In the genomic region with DNA sequence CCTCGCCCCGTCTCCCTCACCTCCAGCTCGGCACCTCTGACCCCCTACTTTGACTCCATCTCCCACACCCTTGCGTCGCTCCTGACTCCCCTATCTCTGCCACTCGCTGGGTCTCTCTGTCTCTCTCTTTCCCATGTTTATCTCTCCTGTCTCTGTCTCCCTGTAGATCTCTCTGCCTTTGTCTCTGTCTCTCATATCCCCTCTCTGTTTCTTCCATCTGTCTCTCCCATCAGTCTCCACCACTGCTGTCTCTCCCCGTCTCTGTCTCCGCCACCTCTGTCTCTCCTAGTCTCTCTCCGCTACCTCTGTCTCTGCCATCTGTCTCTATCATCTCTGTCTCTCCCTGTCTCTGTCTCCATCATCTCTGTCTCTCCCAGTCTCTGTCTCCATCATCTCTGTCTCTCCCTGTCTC, we compare ENCODE assay signal across 8 cellular contexts. TPM values are rescaled to one million over a fixed set of nuclear protein-coding genes. Genes with fewer than 3 reads are reported as not detected.
DNase-seq lines count a peak whose midpoint lies in the region; ATAC-seq and TF ChIP-seq lines count a peak whose summit lies in the region.

No MANE protein-coding gene starts in this region.

- intact Hi-C loops in breast epithelium (cut with DNase I; ENCODE audit: low total_unique reads), result no loop called here

- H3K27ac ChIP-seq in HL-60 (replicated peaks) (no peak overlapping the region), breast epithelium (peak overlapping the region; percentile 68 to 70)

- H3K9me3 ChIP-seq in breast epithelium, result no peaks in the 10 kb centered on the region
- H3K9me3 ChIP-seq in mucosa of stomach (ENCODE audit: control insufficient read depth, low read length), result no peaks in the 10 kb centered on the region

- H3K4me3 ChIP-seq in AG10803 (ENCODE audit: low read length) (peak overlapping the region; percentile 81), HL-60 (replicated peaks; ENCODE audit: insufficient read depth, low read length) (0 out of 2 replicates have a peak overlapping the region, but pooled peaks have one; percentile 5), breast epithelium (peak overlapping the region in 2 of 3 donors; percentile 34 to 61), mucosa of stomach (ENCODE audit: low read length) (peak overlapping the region; percentile 60)

- ATAC-seq in HG02973 (IDR thresholded peaks at IDR 0.05; ENCODE audit: unreplicated experiment) (no peak), GM19023 (IDR thresholded peaks at IDR 0.05; ENCODE audit: unreplicated experiment) (no peak)

- H3K4me1 ChIP-seq in breast epithelium (peaks cover 0 to 20% of the 10 kb centered on the region in 2 donors), mucosa of stomach (ENCODE audit: control insufficient read depth, insufficient read depth, low read length) (peaks cover 39% of the 10 kb centered on the region)

- peak; percentile 30 for DNase-seq in AG10803 (ENCODE audit: low read depth)
- DNase-seq in HL-60 (ENCODE audit: low read depth in 1 of 2, low spot score in 1 of 2), result no peak
- no peak for DNase-seq in breast epithelium (ENCODE audit: low spot score in 2 of 2)
- no peak for DNase-seq in GM10266 (ENCODE audit: extremely low spot score)
- no peak for DNase-seq in activated CD4-positive, CD25-positive, alpha-beta regulatory T cell treated with anti-CD3 and anti-CD28 coated beads, Interleukin-2, amount 50 U/mL, for 72 hours

- TF ChIP-seq CTCF in AG10803 (conservative IDR thresholded peaks at IDR 0.05; ENCODE audit: low read length) (no peak), HL-60 (IDR thresholded peaks at IDR 0.05; ENCODE audit: insufficient read depth, low read length) (no peak), breast epithelium (IDR thresholded peaks at IDR 0.05) (no peak), GM10266 (IDR thresholded peaks at IDR 0.05; ENCODE audit: control insufficient read depth, insufficient read depth, low read depth, missing control alignments) (no peak)

- H3K36me3 ChIP-seq in breast epithelium (no peaks in the 10 kb centered on the region), mucosa of stomach (ENCODE audit: control insufficient read depth, insufficient read depth, low read length) (no peaks in the 10 kb centered on the region)

- peak overlapping the region; percentile 67 for H3K9ac ChIP-seq in mucosa of stomach (ENCODE audit: low read length)

- H3K27me3 ChIP-seq in HL-60 (ENCODE audit: insufficient read depth, poor library complexity, severe bottlenecking) (peaks cover 34% of the 10 kb centered on the region), breast epithelium (no peaks in the 10 kb centered on the region), mucosa of stomach (ENCODE audit: control insufficient read depth, insufficient read depth, low read length) (peaks cover 34% of the 10 kb centered on the region)

- TF ChIP-seq POLR2A in breast epithelium (IDR thresholded peaks at IDR 0.05), result no peak

RNA-seq across cellular contexts. Expression of a gene that starts 12.4 kb away (rescaled TPM):
- total RNA-seq in breast epithelium, result 1 to 10 TPM; 4.5 to 7.5 (median 6.4) TPM

RNA-seq across cellular contexts. Expression of a gene that starts 13.0 kb away (rescaled TPM):
- 10 to 100 TPM in 2 of 3 donors, 1 to 10 TPM in 1; 9.4 to 15.1 (median 14.8) TPM for total RNA-seq in breast epithelium

RNA-seq across cellular contexts. Expression of a gene that starts 31.3 kb away (rescaled TPM):
- 10 to 100 TPM in 1 of 3 donors, 1 to 10 TPM in 2; 5.3 to 10.5 (median 7.2) TPM for total RNA-seq in breast epithelium

Comparison
In these comparisons a context has a peak if more than half of its experiments do, and no peak if none do; other contexts are left out.
1. H3K4me3 ChIP-seq: peak in every context shown above with its lines; median percentile 81 in AG10803; 60 in mucosa of stomach; 48 in breast epithelium; 5 in HL-60.